ENCODE assay signal across 21 cellular contexts in genomic region chr5:72455477-72455876, GRCh38. TPM values are rescaled to one million over a fixed set of nuclear protein-coding genes. Genes with fewer than 3 reads are reported as not detected.
A peak's percentile ranks its signal among the peaks of the same experiment; 100 is the strongest.
DNase-seq lines count a peak whose midpoint lies in the region; ATAC-seq and TF ChIP-seq lines count a peak whose summit lies in the region.
"Had no signal": no experiment of that assay in that cellular context is flagged by ENCODE, and none has a peak within 500 bp of the region (broad histone marks: within the 10 kb centered on the region; RNA-seq: fewer than 3 reads in every experiment).

No MANE protein-coding gene starts in this region.

- H4K91ac ChIP-seq in trophoblast cell (ENCODE audit: low read depth, low read length), result no peak overlapping the region

- 56 to 64% (median 61%) methylated on average over 9 of the region's 9 CpGs for WGBS in heart left ventricle, 4 donors
- WGBS in trophoblast cell (ENCODE audit: extremely low coverage, insufficient coverage, insufficient read length), result no CpG with 5 or more reads among the region's 9 CpGs
- WGBS in body of pancreas, 2 donors, result 86 to 91% methylated on average over 9 of the region's 9 CpGs

- H3K4me1 ChIP-seq in heart left ventricle, result peaks cover 16 to 88% (median 67%) of the 10 kb centered on the region in 12 donors
- peaks cover 15 to 21% of the 10 kb centered on the region in 2 experiments for H3K4me1 ChIP-seq in trophoblast cell (ENCODE audit: control insufficient read depth in 1 of 2, insufficient read depth in 2 of 2, low read length in 2 of 2)
- H3K4me1 ChIP-seq in tibial artery, result peaks cover 8 to 66% (median 52%) of the 10 kb centered on the region in 4 donors
- peaks cover 32% of the 10 kb centered on the region for H3K4me1 ChIP-seq in body of pancreas

- H3K9me3 ChIP-seq in heart left ventricle (no peaks in the 10 kb centered on the region), trophoblast cell (ENCODE audit: insufficient read depth, low read depth, low read length) (no peaks in the 10 kb centered on the region), tibial artery (no peaks in the 10 kb centered on the region), body of pancreas (no peaks in the 10 kb centered on the region)

- H3K36me3 Mint-ChIP-seq in dendritic cell treated with granulocyte-macrophage colony-stimulating factor and Interleukin-4, amounts not matched to agents 40 ng/mL and 50 ng/mL, for 4 days (ENCODE audit: low read depth), result peaks cover 100% of the 10 kb centered on the region
- H3K36me3 Mint-ChIP-seq: CD8-positive, alpha-beta T cell had no signal

- peaks cover 65% of the 10 kb centered on the region for H3K4me1 Mint-ChIP-seq in dendritic cell treated with granulocyte-macrophage colony-stimulating factor and Interleukin-4, amounts not matched to agents 40 ng/mL and 50 ng/mL, for 4 days (ENCODE audit: low read depth)

- intact Hi-C loops in heart left ventricle (cut with DNase I), result loop anchor here in 3 of 10 donors (5.0 to 10.0 kb wide), 3 partner anchors 49 to 52 kb away; partner anchors contain the start of gene ZNF366 (in 2 of the 3)
- intact Hi-C loops in cardiac septum (cut with DNase I), result no loop called here
- intact Hi-C loops in dendritic cell treated with granulocyte-macrophage colony-stimulating factor and Interleukin-4, amounts not matched to agents 40 ng/mL and 50 ng/mL, for 4 days (cut with micrococcal nuclease), result no loop called here
- intact Hi-C loops in tibial artery (cut with DNase I; ENCODE audit: low total_unique reads), result no loop called here
- intact Hi-C loops in body of pancreas (cut with DNase I), result no loop called here

- H3K9me3 Mint-ChIP-seq in dendritic cell treated with granulocyte-macrophage colony-stimulating factor and Interleukin-4, amounts not matched to agents 40 ng/mL and 50 ng/mL, for 4 days, result no peaks in the 10 kb centered on the region
- H3K9me3 Mint-ChIP-seq: CD8-positive, alpha-beta T cell; GM23338 had no signal

- H2AK5ac ChIP-seq in trophoblast cell (ENCODE audit: low read length), result no peak overlapping the region

- H2BK120ac ChIP-seq in trophoblast cell (ENCODE audit: insufficient read depth, low read length, poor library complexity), result no peak overlapping the region

- H3K79me2 ChIP-seq in trophoblast cell (ENCODE audit: control insufficient read depth, insufficient read depth, low read length, poor library complexity), result peaks cover 5% of the 10 kb centered on the region

- H3K27ac Mint-ChIP-seq in dendritic cell treated with granulocyte-macrophage colony-stimulating factor and Interleukin-4, amounts not matched to agents 40 ng/mL and 50 ng/mL, for 4 days, result peak overlapping the region; percentile 56
- H3K27ac Mint-ChIP-seq: CD8-positive, alpha-beta T cell; GM23338 had no signal

- no peak overlapping the region for H2AFZ ChIP-seq in trophoblast cell (ENCODE audit: insufficient read depth, low read length, poor library complexity)
- H2AFZ ChIP-seq: GM23338 had no signal

- ATAC-seq in heart left ventricle, result no peak
- no peak for ATAC-seq in activated CD4-positive, CD25-positive, alpha-beta regulatory T cell treated with anti-CD3 and anti-CD28 coated beads, Interleukin-2, amount 50 U/mL, for 24 hours
- ATAC-seq in body of pancreas, result no peak
- ATAC-seq: CD8-positive, alpha-beta T cell; GM23338; HCT116 had no signal

- H3K27ac ChIP-seq in heart left ventricle, result peak overlapping the region; percentile 30 to 99 (median 90)
- H3K27ac ChIP-seq in trophoblast cell (ENCODE audit: low read depth, low read length), result no peak overlapping the region
- peak overlapping the region; percentile 90 to 91 for H3K27ac ChIP-seq in tibial artery
- no peak overlapping the region for H3K27ac ChIP-seq in body of pancreas
- H3K27ac ChIP-seq: 22Rv1, BLaER1 had no signal

- no peaks in the 10 kb centered on the region for H3K27me3 ChIP-seq in heart left ventricle
- no peaks in the 10 kb centered on the region for H3K27me3 ChIP-seq in trophoblast cell (ENCODE audit: insufficient read depth, low read length)
- H3K27me3 ChIP-seq in tibial artery, result no peaks in the 10 kb centered on the region
- H3K27me3 ChIP-seq in body of pancreas, result no peaks in the 10 kb centered on the region
- H3K27me3 ChIP-seq: BLaER1 had no signal

- H4K8ac ChIP-seq in trophoblast cell (ENCODE audit: low read depth, low read length), result no peak overlapping the region

- DNase-seq in heart left ventricle (no peak), cardiac septum (ENCODE audit: low spot score) (no peak), trophoblast cell (no peak), tibial artery (no peak), body of pancreas (no peak)
- no peak for DNase-seq in effector CD4-positive, alpha-beta T cell
- DNase-seq: CD8-positive, alpha-beta T cell; DMS79; NCI-H1417; NCI-H1930; NCI-H69; NK-92 treated with Interleukin-12 subunit alpha and Interleukin-12 subunit beta, amount 100 ng/mL, for 24 hours; OCI-M1; RPMI8226 had no signal

- TF ChIP-seq POLR2A in heart left ventricle (IDR thresholded peaks at IDR 0.05) (no peak), body of pancreas (IDR thresholded peaks at IDR 0.05) (no peak)

- no peak overlapping the region for H3K4me2 ChIP-seq in trophoblast cell (ENCODE audit: low read length)
- H3K4me2 ChIP-seq: BLaER1, GM23338 had no signal

- no peak overlapping the region for H3K4me3 Mint-ChIP-seq in dendritic cell treated with granulocyte-macrophage colony-stimulating factor and Interleukin-4, amounts not matched to agents 40 ng/mL and 50 ng/mL, for 4 days
- H3K4me3 Mint-ChIP-seq: CD8-positive, alpha-beta T cell; GM23338 had no signal

- peaks cover 26% of the 10 kb centered on the region for H3K79me1 ChIP-seq in trophoblast cell (ENCODE audit: low read length)

- H3K36me3 ChIP-seq in heart left ventricle, result peaks cover 0 to 18% (median 0%) of the 10 kb centered on the region in 9 donors
- no peaks in the 10 kb centered on the region for H3K36me3 ChIP-seq in trophoblast cell (ENCODE audit: control insufficient read depth in 1 of 2, insufficient read depth in 2 of 2, low read length in 2 of 2)
- H3K36me3 ChIP-seq in tibial artery, result no peaks in the 10 kb centered on the region
- H3K36me3 ChIP-seq in body of pancreas (replicated peaks in 1 of 2; ENCODE audit: insufficient read depth in 1 of 2, low read depth in 2 of 2), result no peaks in the 10 kb centered on the region
- H3K36me3 ChIP-seq: BLaER1 had no signal

- H3K4ac ChIP-seq in trophoblast cell (ENCODE audit: low read depth, low read length), result no peak overlapping the region

- peak overlapping the region; percentile 35 for H2BK12ac ChIP-seq in trophoblast cell (ENCODE audit: low read length)

- no peak overlapping the region for H4K12ac ChIP-seq in trophoblast cell (ENCODE audit: low read depth, low read length)

- no peak overlapping the region for H2BK5ac ChIP-seq in trophoblast cell (ENCODE audit: low read depth, low read length, poor library complexity)

- no peak overlapping the region for H3K9ac ChIP-seq in trophoblast cell (ENCODE audit: low read length)
- H3K9ac ChIP-seq: BLaER1 had no signal

- no peak overlapping the region for H3K18ac ChIP-seq in trophoblast cell (ENCODE audit: low read length)

- H3K14ac ChIP-seq in trophoblast cell (ENCODE audit: low read length), result no peak overlapping the region

- TF ChIP-seq CTCF in heart left ventricle (IDR thresholded peaks at IDR 0.05) (no peak), tibial artery (IDR thresholded peaks at IDR 0.05) (no peak), body of pancreas (IDR thresholded peaks at IDR 0.05) (no peak)

- H3K27me3 Mint-ChIP-seq in dendritic cell treated with granulocyte-macrophage colony-stimulating factor and Interleukin-4, amounts not matched to agents 40 ng/mL and 50 ng/mL, for 4 days, result no peaks in the 10 kb centered on the region

- H3K4me3 ChIP-seq in heart left ventricle (no peak overlapping the region), trophoblast cell (ENCODE audit: low read depth, low read length) (no peak overlapping the region), tibial artery (no peak overlapping the region), body of pancreas (no peak overlapping the region)
- H3K4me3 ChIP-seq: BLaER1, GM23338 had no signal

- no peak overlapping the region for H3K23ac ChIP-seq in trophoblast cell (ENCODE audit: low read length)

RNA-seq across cellular contexts. Expression of gene ZNF366, which starts 51.7 kb away (rescaled TPM):
- total RNA-seq in heart left ventricle (10 to 100 TPM in 2 of 9 donors, 1 to 10 TPM in 7; 3.9 to 18.5 (median 6.1) TPM), cardiac septum (3.7 TPM), body of pancreas (1 to 10 TPM in 1 of 2 donors, under 1 TPM in 1; under 0.01 to 1.8 TPM)
- 1 to 10 TPM; 2.1 to 4.4 TPM for polyA plus RNA-seq in heart left ventricle
- polyA plus RNA-seq in trophoblast cell (2013), result 0.53 and 0.68 TPM in 2 replicates
- total RNA-seq: CD8-positive, alpha-beta T cell; GM23338 had no signal
- polyA plus RNA-seq: AG04450, GM23338 had no signal

Comparison
In these comparisons a context has a peak if more than half of its experiments do, and no peak if none do; other contexts are left out.
1. H3K27ac ChIP-seq: peak in heart left ventricle (12 of 12) and tibial artery (2 of 2); none in trophoblast cell (single experiment) and body of pancreas (0 of 4).